Comparison of ENCODE assay signal across 28 cellular contexts in genomic region chr7:106735637-106736036, GRCh38.
"Had no signal": no experiment of that assay in that cellular context is flagged by ENCODE, and none has a peak within 500 bp of the region (broad histone marks: within the 10 kb centered on the region; RNA-seq: fewer than 3 reads in every experiment).

No MANE protein-coding gene starts in this region.

- H3K9me3 Mint-ChIP-seq: activated CD4-positive, alpha-beta T cell treated with anti-CD3 and anti-CD28 coated beads, Interleukin-2, amount 10 ng/mL, durations not matched to agents 7 days and 5 days; T-helper 2 cell treated with Interferon-gamma antibody and Interleukin-4, amounts not matched to agents 5 μg/mL and 100 μg/mL, for 36 hours had no signal

- H3K27me3 Mint-ChIP-seq: activated CD4-positive, alpha-beta T cell treated with anti-CD3 and anti-CD28 coated beads, Interleukin-2, amount 10 ng/mL, durations not matched to agents 7 days and 5 days; progenitor cell of endocrine pancreas had no signal

- H3K27ac Mint-ChIP-seq: activated CD4-positive, alpha-beta T cell treated with anti-CD3 and anti-CD28 coated beads, Interleukin-2, amount 10 ng/mL, durations not matched to agents 7 days and 5 days; T-helper 2 cell treated with Interferon-gamma antibody and Interleukin-4, amounts not matched to agents 5 μg/mL and 100 μg/mL, for 36 hours had no signal

- DNase-seq: activated CD4-positive, alpha-beta T cell treated with anti-CD3 and anti-CD28 coated beads, Interleukin-2, amount 10 ng/mL, durations not matched to agents 7 days and 5 days; activated CD8-positive, alpha-beta memory T cell treated with anti-CD3 and anti-CD28 coated beads, Interleukin-2, amount 50 U/mL, for 4 hours; activated effector memory CD4-positive, alpha-beta T cell treated with Interleukin-2 at 50 U/mL for 16 hours; activated naive CD4-positive, alpha-beta T cell treated with anti-CD3 and anti-CD28 coated beads, Interleukin-2, amount 50 U/mL, for 16 hours; activated T-cell treated with anti-CD3 and anti-CD28 coated beads, Interleukin-2, amount 50 U/mL, for 48 hours; adrenal gland; aorta; body of pancreas; dorsolateral prefrontal cortex; effector memory CD4-positive, alpha-beta T cell; erythroblast; gastrocnemius medialis; glutamatergic neuron; left lung; ovary; right lobe of liver; stimulated activated CD4-positive, alpha-beta T cell treated with anti-CD3 and anti-CD28 coated beads, Interleukin-2, amount 100 ng/mL, for 48 hours; stomach; T-helper 1 cell; thyroid gland; upper lobe of left lung had no signal

- ATAC-seq: gastrocnemius medialis, left lung had no signal

- H3K9me3 ChIP-seq: adrenal gland, body of pancreas, gastrocnemius medialis, ovary, right lobe of liver, stomach, thyroid gland, upper lobe of left lung, vagina had no signal

- H3K4me1 ChIP-seq: gastrocnemius medialis, right lobe of liver had no signal

- H3K36me3 ChIP-seq: adrenal gland, cardiac muscle cell, gastrocnemius medialis, left lung, ovary, right lobe of liver, stomach, thyroid gland, upper lobe of left lung, vagina had no signal

- H3K4me3 Mint-ChIP-seq: activated CD4-positive, alpha-beta T cell treated with anti-CD3 and anti-CD28 coated beads, Interleukin-2, amount 10 ng/mL, durations not matched to agents 7 days and 5 days; T-helper 2 cell treated with Interferon-gamma antibody and Interleukin-4, amounts not matched to agents 5 μg/mL and 100 μg/mL, for 36 hours had no signal

- H3K27me3 ChIP-seq: adrenal gland, body of pancreas, cardiac muscle cell, dorsolateral prefrontal cortex, gastrocnemius medialis, left lung, ovary, right lobe of liver, stomach, thyroid gland, upper lobe of left lung, vagina had no signal

- H3K4me3 ChIP-seq: adrenal gland, body of pancreas, cardiac muscle cell, coronary artery, dorsolateral prefrontal cortex, gastrocnemius medialis, left lung, lung, ovary, right lobe of liver, stomach, thyroid gland, upper lobe of left lung, vagina had no signal

- H3K27ac ChIP-seq: adrenal gland, cardiac muscle cell, coronary artery, dorsolateral prefrontal cortex, gastrocnemius medialis, left lung, ovary, right lobe of liver, stomach, thyroid gland, upper lobe of left lung, vagina had no signal

- FAIRE-seq: islet of Langerhans had no signal
